ENCODE assay signal across 15 cellular contexts in the genomic region with DNA sequence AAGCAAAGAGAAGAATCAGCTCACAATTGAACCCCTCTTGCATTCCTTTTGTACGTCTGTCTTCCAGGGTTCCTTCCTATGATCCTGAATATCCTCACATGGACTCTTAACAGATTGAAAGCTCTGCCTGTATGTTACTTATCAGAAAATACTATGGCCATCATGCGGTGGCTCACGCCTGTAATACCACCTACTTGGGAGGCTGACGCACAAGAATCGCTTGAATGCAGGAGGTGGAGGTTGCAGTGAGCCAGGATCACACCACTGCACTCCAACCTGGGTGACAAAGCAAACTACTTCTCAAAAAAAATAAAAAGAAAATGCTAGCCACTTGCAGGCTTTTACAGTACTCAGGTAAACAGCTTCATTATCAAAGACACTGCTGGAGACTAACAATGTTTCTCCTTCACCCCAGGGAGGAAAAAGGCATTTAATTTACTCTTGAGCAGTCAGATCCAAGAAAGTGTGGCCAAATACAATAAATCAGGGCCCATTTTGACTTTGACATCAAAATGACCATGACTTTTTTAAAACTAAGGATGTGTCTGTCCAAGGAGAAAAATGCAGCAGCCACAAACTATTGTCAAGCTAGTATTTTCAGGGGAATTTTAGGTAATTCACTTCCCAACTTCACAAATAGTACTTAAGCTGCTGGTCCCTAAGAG. TPM values are rescaled to one million over a fixed set of nuclear protein-coding genes. Genes with fewer than 3 reads are reported as not detected.
DNase-seq lines count a peak whose midpoint lies in the region; ATAC-seq and TF ChIP-seq lines count a peak whose summit lies in the region.
"Had no signal": no experiment of that assay in that cellular context is flagged by ENCODE, and none has a peak within 500 bp of the region (broad histone marks: within the 10 kb centered on the region; RNA-seq: fewer than 3 reads in every experiment).

No MANE protein-coding gene starts in this region.

- TF ChIP-seq CTCF in left ventricle myocardium inferior (IDR thresholded peaks at IDR 0.05; ENCODE audit: borderline replicate concordance), result no peak
- TF ChIP-seq CTCF in right atrium auricular region (IDR thresholded peaks at IDR 0.05), result no peak
- TF ChIP-seq CTCF in RWPE1 (conservative IDR thresholded peaks at IDR 0.05; ENCODE audit: low read depth), result no peak
- TF ChIP-seq CTCF in tibial nerve (IDR thresholded peaks at IDR 0.05), result no peak

- no peak overlapping the region for H2BK120ac ChIP-seq in mesendoderm (ENCODE audit: low read depth, low read length)

- peaks cover 26% of the 10 kb centered on the region for H3K79me1 ChIP-seq in mesendoderm (ENCODE audit: low read length)

- H3K18ac ChIP-seq in mesendoderm (ENCODE audit: low read length), result no peak overlapping the region

- no peak for TF ChIP-seq POLR2A in tibial nerve (IDR thresholded peaks at IDR 0.05)

- H3K27me3 ChIP-seq in left ventricle myocardium inferior (ENCODE audit: low read depth) (no peaks in the 10 kb centered on the region), right atrium auricular region (no peaks in the 10 kb centered on the region), mesendoderm (ENCODE audit: insufficient read depth, low read length, poor library complexity) (no peaks in the 10 kb centered on the region), tibial nerve (no peaks in the 10 kb centered on the region)

- no peak for DNase-seq in left ventricle myocardium inferior
- DNase-seq in right atrium auricular region (ENCODE audit: low spot score), result no peak
- peak; percentile 80 for DNase-seq in NCI-H69 (lab: John Stamatoyannopoulos, UW)
- no peak for DNase-seq in mesendoderm
- no peak for DNase-seq in stimulated activated CD4-positive, alpha-beta T cell treated with anti-CD3 and anti-CD28 coated beads, Interleukin-12 subunit alpha, Interleukin-12 subunit beta, amount 100 ng/mL, for 4 hours
- DNase-seq in RWPE1 (ENCODE audit: low spot score), result no peak
- DNase-seq in tibial nerve (ENCODE audit: low spot score in 2 of 2), result no peak
- DNase-seq: Caco-2, DMS53, MV-4-11, NCI-H1436 treated with DMSO at 0.1 percent for 48 hours, NCI-H2107, SIG-M5 had no signal

- H3K4me3 ChIP-seq in left ventricle myocardium inferior (no peak overlapping the region), right atrium auricular region (no peak overlapping the region), mesendoderm (ENCODE audit: low read length) (no peak overlapping the region), tibial nerve (no peak overlapping the region)

- no peak overlapping the region for H4K8ac ChIP-seq in mesendoderm (ENCODE audit: low read depth, low read length)

- CTCF ChIA-PET in RWPE1 (lab: Yijun Ruan, JAX), result no interaction called here

- intact Hi-C loops in left ventricle myocardium inferior (cut with micrococcal nuclease), result no loop called here

- no peaks in the 10 kb centered on the region for H3K36me3 ChIP-seq in left ventricle myocardium inferior
- no peaks in the 10 kb centered on the region for H3K36me3 ChIP-seq in right atrium auricular region
- no peaks in the 10 kb centered on the region for H3K36me3 ChIP-seq in mesendoderm (ENCODE audit: control insufficient read depth, insufficient read depth, low read length)
- no peaks in the 10 kb centered on the region for H3K36me3 ChIP-seq in tibial nerve

- TF ChIP-seq EP300 in tibial nerve (IDR thresholded peaks at IDR 0.05), result no peak

- no peak overlapping the region for H4K5ac ChIP-seq in mesendoderm (ENCODE audit: low read length)

- H3K4me1 ChIP-seq in left ventricle myocardium inferior, result peaks cover 99% of the 10 kb centered on the region
- peaks cover 0 to 67% of the 10 kb centered on the region in 2 donors for H3K4me1 ChIP-seq in right atrium auricular region
- H3K4me1 ChIP-seq in mesendoderm (ENCODE audit: control insufficient read depth, low read depth, low read length), result peaks cover 25% of the 10 kb centered on the region
- H3K4me1 ChIP-seq in tibial nerve, result peaks cover 0 to 76% (median 24%) of the 10 kb centered on the region in 4 donors

- H3K9ac ChIP-seq in mesendoderm (ENCODE audit: low read length), result no peak overlapping the region

- WGBS in mesendoderm (ENCODE audit: extremely low coverage, insufficient coverage, low lambda C conversion rate), result no CpG with 5 or more reads among the region's 5 CpGs
- WGBS in tibial nerve, 2 donors, result 94 to 96% methylated on average over 5 of the region's 5 CpGs

- POLR2A ChIA-PET in RWPE1 (lab: Yijun Ruan, JAX; ENCODE audit: low non-redundant PET), result no interaction called here

- H3K23ac ChIP-seq in mesendoderm (ENCODE audit: low read length), result no peak overlapping the region

- no peak overlapping the region for H3K56ac ChIP-seq in mesendoderm (ENCODE audit: low read length)

- no peak overlapping the region for H3K4ac ChIP-seq in mesendoderm (ENCODE audit: low read depth, low read length)

- peaks cover 3% of the 10 kb centered on the region for H3K9me3 ChIP-seq in left ventricle myocardium inferior (replicated peaks)
- no peaks in the 10 kb centered on the region for H3K9me3 ChIP-seq in right atrium auricular region
- H3K9me3 ChIP-seq in tibial nerve, result no peaks in the 10 kb centered on the region
- H3K9me3 ChIP-seq: Caco-2 had no signal

- H3K27ac ChIP-seq in left ventricle myocardium inferior (replicated peaks) (peak overlapping the region; percentile 5), right atrium auricular region (no peak overlapping the region), mesendoderm (ENCODE audit: low read depth, low read length) (peak overlapping the region; percentile 36), RWPE1 (no peak overlapping the region), tibial nerve (no peak overlapping the region)
- H3K27ac ChIP-seq: C4-2B had no signal

- H3K4me2 ChIP-seq in mesendoderm (ENCODE audit: low read length), result no peak overlapping the region

- no peak for ATAC-seq in GM21723 (IDR thresholded peaks at IDR 0.05; ENCODE audit: unreplicated experiment)

- H2BK15ac ChIP-seq in mesendoderm (replicated peaks; ENCODE audit: low read depth), result no peak overlapping the region

- H2BK5ac ChIP-seq in mesendoderm (ENCODE audit: low read length), result no peak overlapping the region

- no peak overlapping the region for H2AK5ac ChIP-seq in mesendoderm (ENCODE audit: low read length)

- H3K79me2 ChIP-seq in mesendoderm (ENCODE audit: control insufficient read depth, insufficient read depth, low read length), result peaks cover 58% of the 10 kb centered on the region

RNA-seq across cellular contexts. Expression of gene NPTN, which starts 27.3 kb away (rescaled TPM):
- total RNA-seq in left ventricle myocardium inferior, result 227 TPM
- 100 to 1,000 TPM; 186 to 225 TPM for total RNA-seq in right atrium auricular region
- polyA plus RNA-seq in mesendoderm (2013, experiment 1 of 2), result 74.3 TPM
- polyA plus RNA-seq in mesendoderm (2013, experiment 2 of 2), result 75.1 TPM
- 100 to 1,000 TPM in 2 of 4 donors, 10 to 100 TPM in 2; 84.3 to 118 (median 106) TPM for total RNA-seq in tibial nerve

Comparison
In these comparisons a context has a peak if more than half of its experiments do, and no peak if none do; other contexts are left out.
1. H3K27ac ChIP-seq: peak in left ventricle myocardium inferior (single experiment) and mesendoderm (single experiment); none in right atrium auricular region (0 of 2), RWPE1 (single experiment) and tibial nerve (0 of 4).